10 cellular contexts compared by ENCODE assay signal in genomic region chr1:1619917-1620361, GRCh38. TPM values are rescaled to one million over a fixed set of nuclear protein-coding genes. Genes with fewer than 3 reads are reported as not detected.
A peak's percentile ranks its signal among the peaks of the same experiment; 100 is the strongest.
DNase-seq lines count a peak whose midpoint lies in the region; ATAC-seq and TF ChIP-seq lines count a peak whose summit lies in the region.
"Had no signal": no experiment of that assay in that cellular context is flagged by ENCODE, and none has a peak within 500 bp of the region (broad histone marks: within the 10 kb centered on the region; RNA-seq: fewer than 3 reads in every experiment).

No MANE protein-coding gene starts in this region.

- no peak overlapping the region for H3K4me3 ChIP-seq in endodermal cell (ENCODE audit: low read length)
- H3K4me3 ChIP-seq: lung, thyroid gland had no signal

- H3K27ac Mint-ChIP-seq in activated naive CD8-positive, alpha-beta T cell treated with anti-CD3 and anti-CD28 coated beads, Interleukin-2, amount 10 ng/mL, durations not matched to agents 7 days and 5 days, result no peak overlapping the region
- H3K27ac Mint-ChIP-seq in activated naive CD8-positive, alpha-beta T cell treated with anti-CD3 and anti-CD28 coated beads for 36 hours, result no peak overlapping the region
- H3K27ac Mint-ChIP-seq in endodermal cell (no peak overlapping the region), type B pancreatic cell (no peak overlapping the region)
- H3K27ac Mint-ChIP-seq: B cell had no signal

- DNase-seq in activated naive CD8-positive, alpha-beta T cell treated with anti-CD3 and anti-CD28 coated beads, Interleukin-2, amount 10 ng/mL, durations not matched to agents 7 days and 5 days, result peak; percentile 36
- no peak for DNase-seq in activated naive CD8-positive, alpha-beta T cell treated with anti-CD3 and anti-CD28 coated beads for 36 hours
- DNase-seq in endodermal cell, result peak; percentile 90
- no peak for DNase-seq in type B pancreatic cell (ENCODE audit: extremely low spot score, unreplicated experiment)
- no peak for DNase-seq in MV-4-11 (lab: John Stamatoyannopoulos, UW)
- DNase-seq: thyroid gland had no signal

- POLR2A ChIA-PET in activated naive CD8-positive, alpha-beta T cell treated with anti-CD3 and anti-CD28 coated beads, Interleukin-2, amount 10 ng/mL, durations not matched to agents 7 days and 5 days (lab: Charles Lee), result interaction anchor here (1.0 to 1.8 kb wide), 3 partner anchors 10 to 671 kb away, joined by 3 to 5 read pairs (median 4); no protein-coding TSS in a partner anchor

- H3K9me3 ChIP-seq in endodermal cell (ENCODE audit: control insufficient read depth, low read length), result no peaks in the 10 kb centered on the region
- H3K9me3 ChIP-seq: thyroid gland had no signal

- no peaks in the 10 kb centered on the region for H3K9me3 Mint-ChIP-seq in activated naive CD8-positive, alpha-beta T cell treated with anti-CD3 and anti-CD28 coated beads, Interleukin-2, amount 10 ng/mL, durations not matched to agents 7 days and 5 days
- H3K9me3 Mint-ChIP-seq in activated naive CD8-positive, alpha-beta T cell treated with anti-CD3 and anti-CD28 coated beads for 36 hours, result no peaks in the 10 kb centered on the region
- no peaks in the 10 kb centered on the region for H3K9me3 Mint-ChIP-seq in endodermal cell
- H3K9me3 Mint-ChIP-seq in type B pancreatic cell, result no peaks in the 10 kb centered on the region

- H3K27me3 Mint-ChIP-seq in activated naive CD8-positive, alpha-beta T cell treated with anti-CD3 and anti-CD28 coated beads, Interleukin-2, amount 10 ng/mL, durations not matched to agents 7 days and 5 days, result no peaks in the 10 kb centered on the region
- no peaks in the 10 kb centered on the region for H3K27me3 Mint-ChIP-seq in activated naive CD8-positive, alpha-beta T cell treated with anti-CD3 and anti-CD28 coated beads for 36 hours
- H3K27me3 Mint-ChIP-seq in endodermal cell (ENCODE audit: insufficient read depth) (no peaks in the 10 kb centered on the region), type B pancreatic cell (no peaks in the 10 kb centered on the region)
- H3K27me3 Mint-ChIP-seq: B cell had no signal

- no peak for ATAC-seq in activated naive CD8-positive, alpha-beta T cell treated with anti-CD3 and anti-CD28 coated beads, Interleukin-2, amount 10 ng/mL, durations not matched to agents 7 days and 5 days (ENCODE audit: low read depth)
- ATAC-seq in esophagus mucosa, result no peak

- H3K27ac ChIP-seq in endodermal cell (ENCODE audit: low read depth, low read length), result no peak overlapping the region
- H3K27ac ChIP-seq: thyroid gland had no signal

- peaks cover 8% of the 10 kb centered on the region for H3K4me1 ChIP-seq in endodermal cell (ENCODE audit: control insufficient read depth, insufficient read depth, low read length)

- H3K4me1 Mint-ChIP-seq in activated naive CD8-positive, alpha-beta T cell treated with anti-CD3 and anti-CD28 coated beads, Interleukin-2, amount 10 ng/mL, durations not matched to agents 7 days and 5 days, result peaks cover 8% of the 10 kb centered on the region
- peaks cover 4% of the 10 kb centered on the region for H3K4me1 Mint-ChIP-seq in activated naive CD8-positive, alpha-beta T cell treated with anti-CD3 and anti-CD28 coated beads for 36 hours
- H3K4me1 Mint-ChIP-seq in endodermal cell (no peaks in the 10 kb centered on the region), type B pancreatic cell (ENCODE audit: unreplicated experiment) (no peaks in the 10 kb centered on the region)

- H3K9ac ChIP-seq in endodermal cell (ENCODE audit: extremely low read depth, low read length, poor library complexity, severe bottlenecking), result no peak overlapping the region

- 85 to 86% methylated on average over 5 to 14 of the region's 14 CpGs for WGBS in endodermal cell (ENCODE audit: insufficient coverage in 1 of 2, insufficient read length in 1 of 2), 2 experiments

- H3K36me3 Mint-ChIP-seq in activated naive CD8-positive, alpha-beta T cell treated with anti-CD3 and anti-CD28 coated beads, Interleukin-2, amount 10 ng/mL, durations not matched to agents 7 days and 5 days, result no peaks in the 10 kb centered on the region
- H3K36me3 Mint-ChIP-seq in activated naive CD8-positive, alpha-beta T cell treated with anti-CD3 and anti-CD28 coated beads for 36 hours, result no peaks in the 10 kb centered on the region
- H3K36me3 Mint-ChIP-seq in endodermal cell (ENCODE audit: low read depth) (peaks cover 10% of the 10 kb centered on the region), type B pancreatic cell (no peaks in the 10 kb centered on the region)

- TF ChIP-seq CTCF in endodermal cell (conservative IDR thresholded peaks at IDR 0.05) (peak; percentile 74), type B pancreatic cell (conservative IDR thresholded peaks at IDR 0.05) (peak; percentile 27)

- peaks cover 18% of the 10 kb centered on the region for H3K36me3 ChIP-seq in endodermal cell (ENCODE audit: control insufficient read depth, insufficient read depth, low read length)

- H3K27me3 ChIP-seq in endodermal cell (ENCODE audit: control insufficient read depth, insufficient read depth, low read length, poor library complexity, severe bottlenecking), result no peaks in the 10 kb centered on the region
- H3K27me3 ChIP-seq: thyroid gland had no signal

- no peak overlapping the region for H3K4me3 Mint-ChIP-seq in activated naive CD8-positive, alpha-beta T cell treated with anti-CD3 and anti-CD28 coated beads, Interleukin-2, amount 10 ng/mL, durations not matched to agents 7 days and 5 days
- H3K4me3 Mint-ChIP-seq in activated naive CD8-positive, alpha-beta T cell treated with anti-CD3 and anti-CD28 coated beads for 36 hours, result no peak overlapping the region
- H3K4me3 Mint-ChIP-seq in endodermal cell (no peak overlapping the region), type B pancreatic cell (no peak overlapping the region)
- H3K4me3 Mint-ChIP-seq: B cell had no signal

RNA-seq across cellular contexts. Expression of gene MIB2, which starts 4.6 kb away (rescaled TPM):
- total RNA-seq in activated naive CD8-positive, alpha-beta T cell treated with anti-CD3 and anti-CD28 coated beads, Interleukin-2, amount 10 ng/mL, durations not matched to agents 7 days and 5 days, result 10 to 100 TPM; 72.6 to 75.2 TPM
- total RNA-seq in activated naive CD8-positive, alpha-beta T cell treated with anti-CD3 and anti-CD28 coated beads for 36 hours, result 10 to 100 TPM; 33.1 to 38.7 TPM
- total RNA-seq in endodermal cell (10 to 100 TPM; 77.4 to 97.9 TPM), type B pancreatic cell (ENCODE audit: low replicate concordance) (73.6 and 114 TPM in 2 replicates), esophagus mucosa (87.5 TPM)
- 46.2 TPM for polyA plus RNA-seq in endodermal cell (2013, experiment 1 of 2)
- polyA plus RNA-seq in endodermal cell (2013, experiment 2 of 2), result 42.1 TPM

RNA-seq across cellular contexts. Expression of gene MMP23B, which starts 12.0 kb away (rescaled TPM):
- total RNA-seq in activated naive CD8-positive, alpha-beta T cell treated with anti-CD3 and anti-CD28 coated beads, Interleukin-2, amount 10 ng/mL, durations not matched to agents 7 days and 5 days, result 1 to 10 TPM; 5.2 to 6.7 TPM
- 1 to 10 TPM; 1.4 to 2.3 TPM for total RNA-seq in activated naive CD8-positive, alpha-beta T cell treated with anti-CD3 and anti-CD28 coated beads for 36 hours
- total RNA-seq in endodermal cell (10 to 100 TPM; 14.7 to 19.9 TPM), type B pancreatic cell (ENCODE audit: low replicate concordance) (2.2 and 6.8 TPM in 2 replicates), esophagus mucosa (0.92 TPM)
- 10.1 TPM for polyA plus RNA-seq in endodermal cell (2013, experiment 1 of 2)
- polyA plus RNA-seq in endodermal cell (2013, experiment 2 of 2), result 10.4 TPM
- total RNA-seq: dermis microvascular lymphatic vessel endothelial cell had no signal

RNA-seq across cellular contexts. Expression of gene FNDC10, which starts 20.0 kb away (rescaled TPM):
- 1 to 10 TPM; 4.4 to 4.6 TPM for total RNA-seq in activated naive CD8-positive, alpha-beta T cell treated with anti-CD3 and anti-CD28 coated beads, Interleukin-2, amount 10 ng/mL, durations not matched to agents 7 days and 5 days
- total RNA-seq in activated naive CD8-positive, alpha-beta T cell treated with anti-CD3 and anti-CD28 coated beads for 36 hours, result 1 to 10 TPM; 2.9 to 3.3 TPM
- total RNA-seq in endodermal cell (10 to 100 TPM; 10.4 to 10.8 TPM), type B pancreatic cell (ENCODE audit: low replicate concordance) (8.9 and 9.3 TPM in 2 replicates), esophagus mucosa (5.7 TPM)
- polyA plus RNA-seq in endodermal cell (2013, experiment 1 of 2), result 6.0 TPM
- 5.7 TPM for polyA plus RNA-seq in endodermal cell (2013, experiment 2 of 2)

RNA-seq across cellular contexts. Expression of gene CDK11B, which starts 38.9 kb away (rescaled TPM):
- 10 to 100 TPM; 40.8 to 42.3 TPM for total RNA-seq in activated naive CD8-positive, alpha-beta T cell treated with anti-CD3 and anti-CD28 coated beads, Interleukin-2, amount 10 ng/mL, durations not matched to agents 7 days and 5 days
- 10 to 100 TPM; 42.2 to 43.3 TPM for total RNA-seq in activated naive CD8-positive, alpha-beta T cell treated with anti-CD3 and anti-CD28 coated beads for 36 hours
- total RNA-seq in endodermal cell (10 to 100 TPM; 31.8 to 33.6 TPM), type B pancreatic cell (ENCODE audit: low replicate concordance) (21.8 and 26.5 TPM in 2 replicates), esophagus mucosa (10.9 TPM)
- 42.7 TPM for polyA plus RNA-seq in endodermal cell (2013, experiment 1 of 2)
- polyA plus RNA-seq in endodermal cell (2013, experiment 2 of 2), result 37.7 TPM

RNA-seq across cellular contexts. Expression of gene SSU72, which starts 45.3 kb away (rescaled TPM):
- total RNA-seq in activated naive CD8-positive, alpha-beta T cell treated with anti-CD3 and anti-CD28 coated beads, Interleukin-2, amount 10 ng/mL, durations not matched to agents 7 days and 5 days, result 100 to 1,000 TPM; 118 TPM
- total RNA-seq in activated naive CD8-positive, alpha-beta T cell treated with anti-CD3 and anti-CD28 coated beads for 36 hours, result 100 to 1,000 TPM; 124 to 131 TPM
- total RNA-seq in endodermal cell (100 to 1,000 TPM; 133 to 138 TPM), type B pancreatic cell (ENCODE audit: low replicate concordance) (117 and 126 TPM in 2 replicates), esophagus mucosa (106 TPM)
- polyA plus RNA-seq in endodermal cell (2013, experiment 1 of 2), result 130 TPM
- polyA plus RNA-seq in endodermal cell (2013, experiment 2 of 2), result 116 TPM

Comparison
In these comparisons a context has a peak if more than half of its experiments do, and no peak if none do; other contexts are left out.
1. DNase-seq: peak in activated naive CD8-positive, alpha-beta T cell treated with anti-CD3 and anti-CD28 coated beads, Interleukin-2, amount 10 ng/mL, durations not matched to agents 7 days and 5 days (single experiment) and endodermal cell (single experiment); none in activated naive CD8-positive, alpha-beta T cell treated with anti-CD3 and anti-CD28 coated beads for 36 hours (single experiment), type B pancreatic cell (single experiment) and MV-4-11 (single experiment).